8 cellular contexts compared by ENCODE assay signal in the genomic region with DNA sequence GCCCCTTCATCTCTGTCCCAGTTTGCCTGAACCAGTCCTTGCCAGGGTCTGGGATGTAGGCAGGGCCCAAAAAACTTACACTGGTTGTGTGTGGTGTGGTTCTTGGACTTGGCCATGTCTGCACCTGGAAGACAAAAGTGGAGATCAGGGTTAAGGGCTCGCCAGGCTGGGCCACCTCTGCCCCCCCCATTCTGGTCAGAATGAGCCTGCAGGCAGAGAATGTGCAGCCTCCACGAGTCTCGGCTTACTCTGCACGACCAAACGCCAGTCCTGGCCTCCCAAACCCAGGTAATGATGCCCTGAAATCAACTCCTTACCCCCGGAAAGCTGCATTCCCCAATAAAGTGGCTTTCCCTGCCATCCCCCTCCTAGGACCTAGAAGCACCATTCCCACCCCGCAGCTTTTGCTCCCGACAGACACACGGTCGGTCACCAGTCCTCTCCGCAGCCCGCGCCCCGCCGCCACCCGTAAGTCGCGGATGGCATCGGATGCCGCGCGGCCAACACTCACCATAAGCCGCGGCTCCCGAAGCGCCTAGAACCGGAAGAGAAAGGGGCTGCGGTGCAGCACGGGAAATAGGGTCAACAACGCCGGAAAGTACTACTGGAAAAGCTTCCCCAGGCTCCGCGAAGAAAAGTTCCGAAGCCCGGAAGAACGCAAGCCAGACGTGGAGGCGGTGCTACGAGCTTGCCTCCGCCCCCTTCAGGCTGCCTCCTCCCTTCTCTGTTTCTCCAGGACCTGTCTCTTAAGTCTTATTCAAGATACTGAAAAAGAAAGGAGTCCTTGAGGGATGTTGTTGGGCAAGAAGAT. TPM values are rescaled to one million over a fixed set of nuclear protein-coding genes. Genes with fewer than 3 reads are reported as not detected.
A peak's percentile ranks its signal among the peaks of the same experiment; 100 is the strongest.
DNase-seq lines count a peak whose midpoint lies in the region; ATAC-seq, FAIRE-seq and TF ChIP-seq lines count a peak whose summit lies in the region.

A gene (minus strand): TSS at position 550 of the 811 bp plus-strand sequence. CDS start 434 bp downstream, at position 116.

- peak within 1 kb of the TSS; percentile 76 to 100 (median 88) for H3K4me3 ChIP-seq in H1 (ENCODE audit: extremely low read depth in 1 of 4, insufficient read depth in 2 of 4, low read depth in 3 of 4, low read length in 4 of 4)
- H3K4me3 ChIP-seq in mesendoderm (ENCODE audit: low read length): peak within 1 kb of the TSS; percentile 99

- H2BK15ac ChIP-seq in H1 (ENCODE audit: low read length) (no peak within 1 kb of the TSS), mesendoderm (replicated peaks; ENCODE audit: low read depth) (no peak within 1 kb of the TSS)

- H3K4ac ChIP-seq in H1 (replicated peaks; ENCODE audit: insufficient read length, low read depth, low read length) (peak within 1 kb of the TSS; percentile 98), mesendoderm (ENCODE audit: low read depth, low read length) (peak within 1 kb of the TSS; percentile 73)

- peak in 1 of 2 experiments; percentile 96; a peak in 2 of 3 replicates for TF ChIP-seq POLR2A in H1 (IDR thresholded peaks at IDR 0.05; ENCODE audit: control extremely low read depth in 1 of 2, low read depth in 2 of 2, low read length in 2 of 2)

- H2BK12ac ChIP-seq in H1 (ENCODE audit: low read depth, low read length): peak within 1 kb of the TSS; percentile 55; the same call in 1 of the 2 replicates

- H3K23ac ChIP-seq in H1 (ENCODE audit: insufficient read length) (no peak within 1 kb of the TSS), mesendoderm (ENCODE audit: low read length) (peak within 1 kb of the TSS; percentile 100)

- peak within 1 kb of the TSS; percentile 97 for H4K5ac ChIP-seq in H1 (ENCODE audit: insufficient read length, low read depth, low read length)
- H4K5ac ChIP-seq in mesendoderm (ENCODE audit: low read length): peak within 1 kb of the TSS; percentile 96

- H3K4me2 ChIP-seq in H1 (ENCODE audit: insufficient read depth in 1 of 2, low read depth in 2 of 2, low read length in 2 of 2) (peak within 1 kb of the TSS; percentile 85 to 91), mesendoderm (ENCODE audit: low read length) (peak within 1 kb of the TSS; percentile 87)

- H2BK120ac ChIP-seq in H1 (replicated peaks; ENCODE audit: low read depth, low read length) (peak within 1 kb of the TSS; percentile 48), mesendoderm (ENCODE audit: low read depth, low read length) (no peak within 1 kb of the TSS)

- H3K27me3 ChIP-seq in H1 (replicated peaks in 1 of 4; ENCODE audit: control insufficient read depth in 3 of 4, extremely low read depth in 1 of 4, insufficient read depth in 3 of 4, low read length in 3 of 4) (no peaks in the 10 kb centered on the region), mesendoderm (ENCODE audit: insufficient read depth, low read length, poor library complexity) (no peaks in the 10 kb centered on the region)

- CTCF ChIA-PET in H1 (lab: Charles Lee; ENCODE audit: partially characterized antibody): interaction anchor here (0.6 to 6.2 kb wide), 14 partner anchors 9 to 1620 kb away, joined by 3 to 46 read pairs (median 4); a partner anchor contains a TSS

- no peaks in the 10 kb centered on the region for H3K9me3 ChIP-seq in H1 (ENCODE audit: insufficient read depth in 2 of 2, low read depth in 1 of 2, low read length in 1 of 2)

- H3K36me3 ChIP-seq in H1 (ENCODE audit: control insufficient read depth in 2 of 4, insufficient read depth in 4 of 4, low read length in 3 of 4) (peaks cover 17 to 39% (median 28%) of the 10 kb centered on the region in 4 experiments), mesendoderm (ENCODE audit: control insufficient read depth, insufficient read depth, low read length) (peaks cover 20% of the 10 kb centered on the region)

- H3K79me2 ChIP-seq in H1 (ENCODE audit: control insufficient read depth in 1 of 2, insufficient read depth in 2 of 2, low read length in 2 of 2) (peaks cover 0 to 17% of the 10 kb centered on the region in 2 experiments; a peak in 3 of 4 replicates), mesendoderm (ENCODE audit: control insufficient read depth, insufficient read depth, low read length) (peaks cover 19% of the 10 kb centered on the region)

- peak within 1 kb of the TSS; percentile 95 for H4K91ac ChIP-seq in H1 (replicated peaks; ENCODE audit: insufficient read length, low read length)

- peak within 1 kb of the TSS; percentile 57; the same call in 1 of the 2 replicates for H2BK20ac ChIP-seq in H1 (ENCODE audit: low read length)

- H2AFZ ChIP-seq in H1 (ENCODE audit: low read length): no peak within 1 kb of the TSS

- FAIRE-seq in H1 (lab: Jason Lieb, UNC): peak; percentile 82

- POLR2A ChIA-PET in H1 (lab: Charles Lee; ENCODE audit: partially characterized antibody): interaction anchor here (0.6 to 25.9 kb wide), 57 partner anchors 9 to 455 kb away, joined by 3 to 923 read pairs (median 4); a partner anchor contains a TSS

- ATAC-seq in GM21360 (IDR thresholded peaks at IDR 0.05; ENCODE audit: unreplicated experiment): peak; percentile 86

- H2AK5ac ChIP-seq in H1 (ENCODE audit: low read depth, low read length): peak within 1 kb of the TSS; percentile 96
- peak within 1 kb of the TSS; percentile 95 for H2AK5ac ChIP-seq in mesendoderm (ENCODE audit: low read length)

- H3K79me1 ChIP-seq in H1 (ENCODE audit: low read depth, low read length) (peaks cover 4% of the 10 kb centered on the region), mesendoderm (ENCODE audit: low read length) (peaks cover 18% of the 10 kb centered on the region)

- H3K23me2 ChIP-seq in H1 (ENCODE audit: low read depth, low read length): peaks cover 5% of the 10 kb centered on the region; the same call in 1 of the 2 replicates

- peak within 1 kb of the TSS; percentile 98 for H2BK5ac ChIP-seq in H1 (ENCODE audit: low read depth, low read length)
- peak within 1 kb of the TSS; percentile 92 for H2BK5ac ChIP-seq in mesendoderm (ENCODE audit: low read length)

- H3K27ac ChIP-seq in H1 (ENCODE audit: low read depth, low read length) (peak within 1 kb of the TSS; percentile 91), mesendoderm (ENCODE audit: low read depth, low read length) (peak within 1 kb of the TSS; percentile 34)

- no peak for TF ChIP-seq RAD21 in H1 (IDR thresholded peaks at IDR 0.05 in 1 of 2, conservative IDR thresholded peaks at IDR 0.05 in 1 of 2; ENCODE audit: low read depth in 2 of 2, low read length in 2 of 2)

- H3K56ac ChIP-seq in H1 (replicated peaks; ENCODE audit: insufficient read length, low read depth, low read length): peak within 1 kb of the TSS; percentile 92
- H3K56ac ChIP-seq in mesendoderm (ENCODE audit: low read length): peak within 1 kb of the TSS; percentile 98

- no peak within 1 kb of the TSS for H3K14ac ChIP-seq in H1 (ENCODE audit: insufficient read length)

- peak in 1 of 2 experiments; percentile 24; a peak in 1 of 3 replicates for TF ChIP-seq EP300 in H1 (IDR thresholded peaks at IDR 0.05; ENCODE audit: borderline replicate concordance in 1 of 2, low read depth in 2 of 2, low read length in 2 of 2)

- H3K9ac ChIP-seq in H1 (replicated peaks in 1 of 4; ENCODE audit: extremely low read depth in 1 of 4, low read depth in 3 of 4, low read length in 3 of 4): peak within 1 kb of the TSS; percentile 97 to 99 (median 98)
- peak within 1 kb of the TSS; percentile 99 for H3K9ac ChIP-seq in mesendoderm (ENCODE audit: low read length)

- WGBS in H1 (ENCODE audit: extremely low coverage in 1 of 2, insufficient coverage in 1 of 2, insufficient read length in 1 of 2, insufficient replicate concordance in 2 of 2, low coverage in 1 of 2, low lambda C conversion rate in 2 of 2, missing lambda C conversion rate in 1 of 2), 2 experiments: 1% methylated on average over 40 of the region's 40 CpGs; no CpG with 5 or more reads in 1 of the 2 experiments
- WGBS in mesendoderm (ENCODE audit: extremely low coverage, insufficient coverage, low lambda C conversion rate): no CpG with 5 or more reads among the region's 40 CpGs

- peak in 1 of 3 experiments; percentile 2; a peak in 1 of 4 replicates for TF ChIP-seq CTCF in H1 (IDR thresholded peaks at IDR 0.05; ENCODE audit: control extremely low read depth in 1 of 3, insufficient read depth in 1 of 3, low read depth in 1 of 3, low read length in 3 of 3)

- H4K8ac ChIP-seq in H1 (ENCODE audit: extremely low read depth, insufficient read depth, low read length): peak within 1 kb of the TSS; percentile 100
- H4K8ac ChIP-seq in mesendoderm (ENCODE audit: low read depth, low read length): no peak within 1 kb of the TSS

- DNase-seq in COLO829 (ENCODE audit: low spot score): peak; percentile 99
- DNase-seq in HT1080 (ENCODE audit: low read depth): peak; percentile 92
- DNase-seq in NOMO-1 treated with dmso at 0.1 percent for 144 hours (lab: John Stamatoyannopoulos, UW; ENCODE audit: unreplicated experiment): peak; percentile 98
- DNase-seq in activated CD8-positive, alpha-beta memory T cell treated with anti-CD3 and anti-CD28 coated beads for 4 hours (ENCODE audit: low read depth in 2 of 2): peak; percentile 84 to 87
- peak; percentile 89 to 91 for DNase-seq in H1 (ENCODE audit: low read depth in 1 of 2, low spot score in 2 of 2)
- DNase-seq in mesendoderm: peak; percentile 97
- DNase-seq in stimulated activated CD8-positive, alpha-beta memory T cell treated with anti-CD3 and anti-CD28 coated beads, Interleukin-12 subunit alpha, Interleukin-12 subunit beta, amount 100 ng/mL, for 4 hours (ENCODE audit: low read depth): peak; percentile 79

- H3K4me1 ChIP-seq in H1 (replicated peaks in 1 of 4; ENCODE audit: control insufficient read depth in 3 of 4, insufficient read depth in 4 of 4, low read length in 3 of 4): peaks cover 4 to 20% (median 8%) of the 10 kb centered on the region in 4 experiments; a peak in 5 of 7 replicates
- peaks cover 12% of the 10 kb centered on the region for H3K4me1 ChIP-seq in mesendoderm (ENCODE audit: control insufficient read depth, low read depth, low read length)

- peaks cover 3 to 6% of the 10 kb centered on the region in 2 experiments for H4K20me1 ChIP-seq in H1 (replicated peaks in 1 of 2; ENCODE audit: control insufficient read depth in 1 of 2, insufficient read depth in 2 of 2, low read length in 2 of 2)

- H3K18ac ChIP-seq in H1 (ENCODE audit: extremely low read depth, low read length): peak within 1 kb of the TSS; percentile 87
- peak within 1 kb of the TSS; percentile 76 for H3K18ac ChIP-seq in mesendoderm (ENCODE audit: low read length)

RNA-seq across cellular contexts. Expression of the gene that starts here (rescaled TPM):
- 1,388 and 1,455 TPM in 2 replicates for total RNA-seq in HT1080 (2014; rRNA removed; shearing (Covaris generic))
- polyA plus RNA-seq in HT1080 (2015; cell fraction: cytosol; rRNA removed): 1,897 and 2,150 TPM in 2 replicates
- 718 and 788 TPM in 2 replicates for polyA plus RNA-seq in HT1080 (2015; cell fraction: nucleus; rRNA removed)
- 1,467 and 1,476 TPM in 2 replicates for total RNA-seq in H1 (2021; fragmentation: NEBNext Ultra II Directional; extraction: Animal tissue kit (Norgen Biotek cat#: 25700))
- polyA plus RNA-seq in H1 (2011; rRNA removed): 2,660 and 3,062 TPM in 2 replicates
- polyA plus RNA-seq in H1 (2011; cell fraction: cytosol; rRNA removed): 3,021 TPM
- polyA plus RNA-seq in H1 (2011; cell fraction: nucleus; rRNA removed): 1,988 TPM
- 2,347 to 2,838 TPM (median 2,522 TPM) in 4 replicates for polyA plus RNA-seq in H1 (2012, experiment 1 of 2)
- 3,643 TPM for polyA plus RNA-seq in H1 (2012, experiment 2 of 2)
- 2,053 TPM for polyA plus RNA-seq in H1 (2013, experiment 1 of 2)
- 1,963 TPM for polyA plus RNA-seq in H1 (2013, experiment 2 of 2)
- polyA minus RNA-seq in H1 (2011; rRNA and poly(A)+ RNA removed): 1,098 and 1,191 TPM in 2 replicates
- polyA minus RNA-seq in H1 (2011; cell fraction: cytosol; rRNA and poly(A)+ RNA removed): 1,141 TPM
- 716 TPM for polyA minus RNA-seq in H1 (2011; cell fraction: nucleus; rRNA and poly(A)+ RNA removed)
- polyA plus RNA-seq in mesendoderm (2013, experiment 1 of 2): 2,106 TPM
- polyA plus RNA-seq in mesendoderm (2013, experiment 2 of 2): 2,168 TPM

Comparison
In these comparisons a context has a peak if more than half of its experiments do, and no peak if none do; other contexts are left out.
1. Peak in every context shown above with its lines: DNase-seq, ATAC-seq, H3K4me3 ChIP-seq and H3K27ac ChIP-seq.